ENCODE assay signal across 20 cellular contexts in genomic region chr17:67488768-67489167, GRCh38.
DNase-seq lines count a peak whose midpoint lies in the region; ATAC-seq and TF ChIP-seq lines count a peak whose summit lies in the region.
"Had no signal": no experiment of that assay in that cellular context is flagged by ENCODE, and none has a peak within 500 bp of the region (broad histone marks: within the 10 kb centered on the region; RNA-seq: fewer than 3 reads in every experiment).

No MANE protein-coding gene starts in this region.

- TF ChIP-seq CTCF in vagina (IDR thresholded peaks at IDR 0.05) = no peak

- DNase-seq in activated naive CD4-positive, alpha-beta T cell treated with anti-CD3 and anti-CD28 coated beads, Interleukin-2, amount 50 U/mL, for 72 hours (ENCODE audit: low spot score in 2 of 2) = no peak
- no peak for DNase-seq in activated naive CD4-positive, alpha-beta T cell treated with anti-CD3 and anti-CD28 coated beads, Interleukin-2, amount 50 U/mL, for 16 hours
- DNase-seq in natural killer cell treated with Interleukin-12 subunit alpha and Interleukin-12 subunit beta and Interleukin-15 and Interleukin-18, amount 100 ng/mL, for 72 hours (ENCODE audit: low spot score) = no peak
- DNase-seq in vagina (ENCODE audit: extremely low spot score in 2 of 2) (no peak), NCI-H1417 (lab: John Stamatoyannopoulos, UW) (no peak), mesenteric fat pad (ENCODE audit: low spot score) (no peak), foreskin melanocyte (no peak)
- DNase-seq: activated CD4-positive, alpha-beta T cell treated with anti-CD3 and anti-CD28 coated beads for 4 hours; activated gamma-delta T cell; dermis blood vessel endothelial cell; NCI-H1105; NCI-H524; NK-92 treated with Interleukin-12 subunit alpha and Interleukin-12 subunit beta, amount 100 ng/mL, for 24 hours; SIG-M5 had no signal

- peaks cover 41% of the 10 kb centered on the region for H3K4me1 ChIP-seq in vagina

- no peaks in the 10 kb centered on the region for H3K9me3 ChIP-seq in vagina

- no peak for TF ChIP-seq POLR2A in vagina (IDR thresholded peaks at IDR 0.05)

- no peak overlapping the region for H3K4me3 ChIP-seq in vagina
- H3K4me3 ChIP-seq: cardiac muscle cell had no signal

- H3K27ac Mint-ChIP-seq in activated naive CD4-positive, alpha-beta T cell treated with anti-CD3 and anti-CD28 coated beads, Interleukin-2, amount 50 U/mL, for 72 hours = peak overlapping the region; percentile 61 to 62
- peak overlapping the region; percentile 28 to 73 for H3K27ac Mint-ChIP-seq in natural killer cell treated with Interleukin-12 subunit alpha and Interleukin-12 subunit beta and Interleukin-15 and Interleukin-18, amount 100 ng/mL, for 72 hours
- H3K27ac Mint-ChIP-seq: progenitor cell of endocrine pancreas; T-helper 1 cell treated with Interleukin-12 subunit alpha and Interleukin-12 subunit beta and Interleukin-4 antibody, amounts not matched to agents 30 μg/mL and 1 μg/mL, for 36 hours; type B pancreatic cell had no signal

- peaks cover 3 to 5% of the 10 kb centered on the region in 2 donors for H3K9me3 Mint-ChIP-seq in activated naive CD4-positive, alpha-beta T cell treated with anti-CD3 and anti-CD28 coated beads, Interleukin-2, amount 50 U/mL, for 72 hours
- H3K9me3 Mint-ChIP-seq in natural killer cell treated with Interleukin-12 subunit alpha and Interleukin-12 subunit beta and Interleukin-15 and Interleukin-18, amount 100 ng/mL, for 72 hours = no peaks in the 10 kb centered on the region

- no peaks in the 10 kb centered on the region for H3K27me3 Mint-ChIP-seq in natural killer cell treated with Interleukin-12 subunit alpha and Interleukin-12 subunit beta and Interleukin-15 and Interleukin-18, amount 100 ng/mL, for 72 hours
- H3K27me3 Mint-ChIP-seq: progenitor cell of endocrine pancreas had no signal

- peak in 1 of 2 donors; percentile 11 for ATAC-seq in activated naive CD4-positive, alpha-beta T cell treated with anti-CD3 and anti-CD28 coated beads, Interleukin-2, amount 50 U/mL, for 72 hours
- ATAC-seq in natural killer cell treated with Interleukin-12 subunit alpha and Interleukin-12 subunit beta and Interleukin-15 and Interleukin-18, amount 100 ng/mL, for 72 hours = no peak
- ATAC-seq: Panc1 had no signal

- no peaks in the 10 kb centered on the region for H3K27me3 ChIP-seq in vagina
- H3K27me3 ChIP-seq: cardiac muscle cell had no signal

- intact Hi-C loops in vagina (cut with DNase I) = no loop called here

- H3K27ac ChIP-seq in angular gyrus (ENCODE audit: low read depth, low read length) (peak overlapping the region; percentile 7), vagina (peak overlapping the region; percentile 0)
- H3K27ac ChIP-seq: cardiac muscle cell had no signal

- peaks cover 4 to 15% of the 10 kb centered on the region in 2 donors for H3K36me3 Mint-ChIP-seq in activated naive CD4-positive, alpha-beta T cell treated with anti-CD3 and anti-CD28 coated beads, Interleukin-2, amount 50 U/mL, for 72 hours
- H3K36me3 Mint-ChIP-seq in natural killer cell treated with Interleukin-12 subunit alpha and Interleukin-12 subunit beta and Interleukin-15 and Interleukin-18, amount 100 ng/mL, for 72 hours = no peaks in the 10 kb centered on the region
- H3K36me3 Mint-ChIP-seq: type B pancreatic cell had no signal

- H3K4me3 Mint-ChIP-seq in natural killer cell treated with Interleukin-12 subunit alpha and Interleukin-12 subunit beta and Interleukin-15 and Interleukin-18, amount 100 ng/mL, for 72 hours = peak overlapping the region; percentile 25
- H3K4me3 Mint-ChIP-seq: T-helper 1 cell treated with Interleukin-12 subunit alpha and Interleukin-12 subunit beta and Interleukin-4 antibody, amounts not matched to agents 30 μg/mL and 1 μg/mL, for 36 hours; type B pancreatic cell had no signal

- H3K36me3 ChIP-seq in vagina = no peaks in the 10 kb centered on the region
- H3K36me3 ChIP-seq: cardiac muscle cell had no signal

- H3K4me1 Mint-ChIP-seq in natural killer cell treated with Interleukin-12 subunit alpha and Interleukin-12 subunit beta and Interleukin-15 and Interleukin-18, amount 100 ng/mL, for 72 hours (ENCODE audit: low read depth in 2 of 2) = peaks cover 67 to 83% of the 10 kb centered on the region in 2 donors
